In the genomic region with DNA sequence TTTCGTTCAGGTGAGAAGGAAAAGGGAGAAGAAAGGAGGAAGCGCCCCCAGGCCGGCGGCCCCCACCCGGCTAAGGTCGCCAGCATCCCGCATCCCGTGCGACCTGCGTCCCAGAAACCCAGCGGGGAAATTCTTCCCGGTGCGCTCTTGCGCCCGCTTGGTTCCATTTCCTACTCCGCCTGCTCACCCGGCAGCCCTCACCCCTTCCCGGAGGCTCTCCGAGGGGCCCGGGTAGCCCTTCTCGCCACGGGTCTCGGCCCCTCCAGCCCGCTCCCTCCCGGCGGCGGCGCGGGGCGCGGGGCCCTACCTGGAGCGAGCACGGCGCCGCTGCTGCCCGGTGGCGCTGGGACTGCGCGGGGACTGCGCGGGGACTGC, we compare ENCODE assay signal across 8 cellular contexts. TPM values are rescaled to one million over a fixed set of nuclear protein-coding genes. Genes with fewer than 3 reads are reported as not detected.
DNase-seq lines count a peak whose midpoint lies in the region; ATAC-seq and TF ChIP-seq lines count a peak whose summit lies in the region.

Gene PRKCQ (minus strand): TSS at position 373 of the 375 bp plus-strand sequence. CDS start 65,141 bp downstream, outside the sequence.

- peaks cover 0 to 65% (median 30%) of the 10 kb centered on the region in 9 donors for H3K27me3 ChIP-seq in heart left ventricle

- no peaks in the 10 kb centered on the region for H3K9me3 ChIP-seq in heart left ventricle

- DNase-seq in NCI-H748 (lab: John Stamatoyannopoulos, UW; ENCODE audit: unreplicated experiment) = peak; percentile 18
- no peak for DNase-seq in NCI-H748 treated with DMSO at 0.1 percent for 48 hours (lab: John Stamatoyannopoulos, UW)
- peak; percentile 47 for DNase-seq in WTC11 (ENCODE audit: low spot score)
- DNase-seq in heart left ventricle = peak in 1 of 5 donors; percentile 66
- no peak for DNase-seq in retinal pigment epithelial cell (ENCODE audit: low read depth)
- no peak for DNase-seq in NCI-H510A (lab: John Stamatoyannopoulos, UW)

- peaks cover 17% of the 10 kb centered on the region for H3K36me3 Mint-ChIP-seq in WTC11

- H3K27me3 Mint-ChIP-seq in WTC11 (ENCODE audit: low read depth) = peaks cover 5% of the 10 kb centered on the region

- ATAC-seq in HG02981 (IDR thresholded peaks at IDR 0.05; ENCODE audit: unreplicated experiment) (peak; percentile 16), WTC11 (peak; percentile 41; the same call in 1 of the 2 replicates), heart left ventricle (peak in 1 of 4 donors; percentile 12), HG03196 (IDR thresholded peaks at IDR 0.05; ENCODE audit: unreplicated experiment) (no peak)

- peaks cover 35% of the 10 kb centered on the region for H3K4me1 Mint-ChIP-seq in WTC11

- TF ChIP-seq CTCF in WTC11 (IDR thresholded peaks at IDR 0.05) = no peak
- no peak for TF ChIP-seq CTCF in heart left ventricle (IDR thresholded peaks at IDR 0.05)
- TF ChIP-seq CTCF in retinal pigment epithelial cell (conservative IDR thresholded peaks at IDR 0.05; ENCODE audit: low read depth, low read length) = no peak

- H3K4me3 Mint-ChIP-seq in WTC11 = peak within 1 kb of the TSS; percentile 85

- peak within 1 kb of the TSS in 2 of 12 donors; percentile 13 to 84 for H3K27ac ChIP-seq in heart left ventricle

- H3K4me3 ChIP-seq in heart left ventricle (peak within 1 kb of the TSS; percentile 19 to 70 (median 53)), retinal pigment epithelial cell (ENCODE audit: low read length) (peak within 1 kb of the TSS; percentile 64)

- WGBS in heart left ventricle, 4 donors = 1 to 3% (median 1%) methylated on average over 12 to 41 of the region's 41 CpGs

- POLR2A ChIA-PET in WTC11 (lab: Charles Lee) = no interaction called here

- peak within 1 kb of the TSS; percentile 58 for H3K27ac Mint-ChIP-seq in WTC11

- TF ChIP-seq POLR2A in heart left ventricle (IDR thresholded peaks at IDR 0.05) = no peak

- H3K9me3 Mint-ChIP-seq in WTC11 = no peaks in the 10 kb centered on the region

- CTCF ChIA-PET in WTC11 (lab: Charles Lee) = interaction anchor here (0.8 to 3.4 kb wide), 9 partner anchors 12 to 134 kb away, joined by 3 to 37 read pairs (median 6); no protein-coding TSS in a partner anchor

- peaks cover 0 to 32% (median 0%) of the 10 kb centered on the region in 12 donors for H3K4me1 ChIP-seq in heart left ventricle

- intact Hi-C loops in heart left ventricle (cut with DNase I) = loop anchor here in 5 of 10 donors (2.0 to 10.0 kb wide), 4 partner anchors 87 to 99 kb away; no protein-coding TSS in a partner anchor

- no peaks in the 10 kb centered on the region for H3K36me3 ChIP-seq in heart left ventricle

TF ChIP-seq in WTC11, 78 proteins besides CTCF, POLR2A, EP300 and RAD21:
- no peak for TF ChIP-seq STAT6 (CRISPR knock-in tag; conservative IDR thresholded peaks at IDR 0.05; ENCODE audit: low read depth)
- TF ChIP-seq FOXP1 (CRISPR knock-in tag; IDR thresholded peaks at IDR 0.05; ENCODE audit: borderline replicate concordance) = peak; percentile 58; the same call in 1 of the 2 replicates
- TF ChIP-seq TP53 (CRISPR knock-in tag; IDR thresholded peaks at IDR 0.05) = 0 out of 2 replicates have a peak, but pooled peaks have one; percentile 46

RNA-seq across cellular contexts. Expression of gene PRKCQ, which starts in this region (rescaled TPM):
- 8.4 to 8.7 TPM (median 8.7 TPM) in 3 replicates for total RNA-seq in WTC11 (2021)
- 1 to 10 TPM in 1 of 9 donors, under 1 TPM in 7, not detected in 1; 0.06 to 2.0 (median 0.17) TPM for total RNA-seq in heart left ventricle
- under 1 TPM; 0.04 TPM for polyA plus RNA-seq in heart left ventricle

Comparison
In these comparisons a context has a peak if more than half of its experiments do, and no peak if none do; other contexts are left out.
1. DNase-seq: peak in NCI-H748 (single experiment) and WTC11 (single experiment); none in NCI-H748 treated with DMSO at 0.1 percent for 48 hours (single experiment), retinal pigment epithelial cell (single experiment) and NCI-H510A (single experiment).